In genomic region chr15:87167055-87167454, GRCh38 we compare ENCODE assay signal across 26 cellular contexts.
DNase-seq lines count a peak whose midpoint lies in the region; ATAC-seq and TF ChIP-seq lines count a peak whose summit lies in the region.
"Had no signal": no experiment of that assay in that cellular context is flagged by ENCODE, and none has a peak within 500 bp of the region (broad histone marks: within the 10 kb centered on the region; RNA-seq: fewer than 3 reads in every experiment).

No MANE protein-coding gene starts in this region.

- H3K9me3 Mint-ChIP-seq in chondrocyte (ENCODE audit: low read depth) = peaks cover 12% of the 10 kb centered on the region
- H3K9me3 Mint-ChIP-seq: CD4-positive, alpha-beta T cell; H9 had no signal

- no peaks in the 10 kb centered on the region for H3K4me1 Mint-ChIP-seq in chondrocyte (ENCODE audit: low read depth)
- H3K4me1 Mint-ChIP-seq: H9 had no signal

- peak; percentile 50; the same call in 1 of the 3 replicates for ATAC-seq in RWPE2 (ENCODE audit: low read depth)
- no peak for ATAC-seq in HG03439 (IDR thresholded peaks at IDR 0.05; ENCODE audit: unreplicated experiment)

- H3K27ac Mint-ChIP-seq in chondrocyte (ENCODE audit: unreplicated experiment) = no peak overlapping the region
- H3K27ac Mint-ChIP-seq: CD4-positive, alpha-beta T cell; H9 had no signal

- H3K9me3 ChIP-seq in RWPE2 (ENCODE audit: severe bottlenecking) = no peaks in the 10 kb centered on the region
- H3K9me3 ChIP-seq: SK-N-SH had no signal

- H3K36me3 Mint-ChIP-seq in chondrocyte (ENCODE audit: low read depth) = no peaks in the 10 kb centered on the region

- peak overlapping the region; percentile 2 for H3K27ac ChIP-seq in RWPE2 (ENCODE audit: poor library complexity, severe bottlenecking)
- H3K27ac ChIP-seq: BLaER1, GM23248, PC-9, RWPE1 had no signal

- H3K36me3 ChIP-seq in RWPE2 (ENCODE audit: low read depth) = no peaks in the 10 kb centered on the region
- H3K36me3 ChIP-seq: BLaER1 had no signal

- H3K4me1 ChIP-seq in RWPE2 (ENCODE audit: insufficient read depth, poor library complexity, severe bottlenecking) = peaks cover 13% of the 10 kb centered on the region
- H3K4me1 ChIP-seq: BLaER1 had no signal

- H3K4me3 ChIP-seq in RWPE2 (ENCODE audit: severe bottlenecking) = no peak overlapping the region
- H3K4me3 ChIP-seq in epithelial cell of esophagus (ENCODE audit: low read length) = no peak overlapping the region
- H3K4me3 ChIP-seq: BLaER1, GM23248, PC-9 had no signal

- DNase-seq in HT1080 (ENCODE audit: low read depth) (peak; percentile 63), RWPE2 (ENCODE audit: low spot score) (no peak), epithelial cell of esophagus (ENCODE audit: low read depth) (peak; percentile 66), DMS79 treated with DMSO at 0.1 percent for 48 hours (lab: John Stamatoyannopoulos, UW) (no peak), chondrocyte (ENCODE audit: low spot score) (no peak)
- no peak for DNase-seq in stimulated activated CD4-positive, alpha-beta T cell treated with anti-CD3 and anti-CD28 coated beads, Interleukin-4, amount 100 ng/mL, for 24 hours
- DNase-seq: CD4-positive, alpha-beta T cell; COR-L47; DMS 273 treated with DMSO at 0.1 percent for 48 hours; DND-41; GM23248; H9; Kasumi-1; MM.1S; NCI-H1092; NCI-H1436; NCI-H187 treated with DMSO at 0.1 percent for 48 hours; NCI-H2107; NCI-H446 treated with DMSO at 0.1 percent for 48 hours; NCI-H526 treated with DMSO at 0.1 percent for 48 hours; PC-9; SIG-M5; SK-N-SH had no signal

- no peak overlapping the region for H3K4me3 Mint-ChIP-seq in chondrocyte (ENCODE audit: unreplicated experiment)
- H3K4me3 Mint-ChIP-seq: CD4-positive, alpha-beta T cell; H9 had no signal

- H3K27me3 ChIP-seq in RWPE2 (ENCODE audit: insufficient read depth, poor library complexity, severe bottlenecking) = no peaks in the 10 kb centered on the region
- H3K27me3 ChIP-seq: BLaER1 had no signal

- TF ChIP-seq CTCF in RWPE2 (IDR thresholded peaks at IDR 0.05; ENCODE audit: poor library complexity, severe bottlenecking) (no peak), epithelial cell of esophagus (IDR thresholded peaks at IDR 0.05; ENCODE audit: insufficient read depth, low read depth, low read length, missing control alignments) (no peak), chondrocyte (IDR thresholded peaks at IDR 0.05) (no peak)

- H3K27me3 Mint-ChIP-seq in chondrocyte (ENCODE audit: low read depth) = no peaks in the 10 kb centered on the region
- H3K27me3 Mint-ChIP-seq: CD4-positive, alpha-beta T cell had no signal

Comparison
In these comparisons a context has a peak if more than half of its experiments do, and no peak if none do; other contexts are left out.
1. DNase-seq: peak in HT1080 (single experiment) and epithelial cell of esophagus (single experiment); none in RWPE2 (single experiment), stimulated activated CD4-positive, alpha-beta T cell treated with anti-CD3 and anti-CD28 coated beads, Interleukin-4, amount 100 ng/mL, for 24 hours (single experiment), DMS79 treated with DMSO at 0.1 percent for 48 hours (single experiment) and chondrocyte (single experiment).